8 cellular contexts compared by ENCODE assay signal in genomic region chr22:41286639-41287091, GRCh38. TPM values are rescaled to one million over a fixed set of nuclear protein-coding genes. Genes with fewer than 3 reads are reported as not detected.
DNase-seq lines count a peak whose midpoint lies in the region; ATAC-seq, FAIRE-seq and TF ChIP-seq lines count a peak whose summit lies in the region.

No MANE protein-coding gene starts in this region.

- H3K4me1 ChIP-seq in adrenal gland (replicated peaks in 1 of 2) (peaks cover 0 to 37% of the 10 kb centered on the region in 2 donors), kidney (ENCODE audit: control insufficient read depth in 1 of 2, insufficient read depth in 1 of 2, low read depth in 1 of 2, low read length in 2 of 2) (peaks cover 0 to 12% of the 10 kb centered on the region in 2 donors)

- H3K4me3 ChIP-seq in AG04450 (ENCODE audit: low read depth, low read length) = peak overlapping the region; percentile 61
- H3K4me3 ChIP-seq in SK-N-MC = peak overlapping the region; percentile 100
- peak overlapping the region in 3 of 4 donors; percentile 34 to 86 (median 72) for H3K4me3 ChIP-seq in adrenal gland
- H3K4me3 ChIP-seq in kidney (ENCODE audit: low read length in 2 of 2) = peak overlapping the region; percentile 81 to 89

- CTCF ChIA-PET in AG04450 (lab: Charles Lee) = interaction anchor here (0.6 to 0.7 kb wide), 2 partner anchors 15 to 365 kb away, joined by 3 read pairs; partner anchors contain the start of gene ZC3H7B

- TF ChIP-seq CTCF in AG04450 (IDR thresholded peaks at IDR 0.05; ENCODE audit: low read depth, low read length) (no peak), adrenal gland (IDR thresholded peaks at IDR 0.05) (no peak), kidney (IDR thresholded peaks at IDR 0.05; ENCODE audit: borderline replicate concordance, extremely low read depth, insufficient read depth) (no peak)

- H3K27me3 ChIP-seq in AG04450 (ENCODE audit: control insufficient read depth, insufficient read depth, low read length) (no peaks in the 10 kb centered on the region), adrenal gland (no peaks in the 10 kb centered on the region)

- H3K9me3 ChIP-seq in AG04450 (ENCODE audit: control insufficient read depth, insufficient read depth, low read length) (peaks cover 4% of the 10 kb centered on the region; the same call in 1 of the 2 replicates), SK-N-MC (ENCODE audit: low read depth, low read length) (no peaks in the 10 kb centered on the region), adrenal gland (replicated peaks in 1 of 3) (no peaks in the 10 kb centered on the region), kidney (ENCODE audit: control insufficient read depth in 1 of 2, low read length in 2 of 2) (no peaks in the 10 kb centered on the region)

- H3K36me3 ChIP-seq in SK-N-MC (ENCODE audit: insufficient read depth, low read length) = peaks cover 28% of the 10 kb centered on the region
- H3K36me3 ChIP-seq in adrenal gland (replicated peaks in 1 of 2) = peaks cover 0 to 8% of the 10 kb centered on the region in 2 donors
- peaks cover 0 to 7% of the 10 kb centered on the region in 2 donors for H3K36me3 ChIP-seq in kidney (ENCODE audit: control insufficient read depth in 1 of 2, insufficient read depth in 2 of 2, low read length in 2 of 2)

- POLR2A ChIA-PET in AG04450 (lab: Yijun Ruan, JAX) = interaction anchor here (0.6 to 2.1 kb wide), 9 partner anchors 15 to 572 kb away, joined by 3 to 16 read pairs (median 5); partner anchors contain the start of genes ACO2, PHF5A, TEF and TOB2

- intact Hi-C loops in adrenal gland (cut with DNase I) = no loop called here
- intact Hi-C loops in kidney (cut with DNase I) = no loop called here

- H3K27ac ChIP-seq in AG04450 (ENCODE audit: low read depth, low read length) = peak overlapping the region; percentile 53
- peak overlapping the region; percentile 87 for H3K27ac ChIP-seq in SK-N-MC
- H3K27ac ChIP-seq in adrenal gland = peak overlapping the region; percentile 80 to 98 (median 86)
- peak overlapping the region; percentile 92 to 93 for H3K27ac ChIP-seq in kidney (ENCODE audit: low read depth in 2 of 2, low read length in 2 of 2)

- WGBS in adrenal gland, 4 donors = 0 to 1% (median 0%) methylated on average over 15 of the region's 15 CpGs

- no peak for FAIRE-seq in kidney (lab: Jason Lieb, UNC)

- ATAC-seq in GM18873 (IDR thresholded peaks at IDR 0.05; ENCODE audit: low FRiP score, unreplicated experiment) (peak; percentile 16), HG03175 (IDR thresholded peaks at IDR 0.05; ENCODE audit: unreplicated experiment) (peak; percentile 21)

- no peak for TF ChIP-seq POLR2A in adrenal gland (IDR thresholded peaks at IDR 0.05)

- no peak for DNase-seq in AG04450 (ENCODE audit: low read depth, low spot score)
- DNase-seq in SK-N-MC (ENCODE audit: low read depth, low spot score) = peak; percentile 24
- DNase-seq in adrenal gland = peak in 5 of 7 donors; percentile 52 to 78 (median 57)
- no peak for DNase-seq in kidney
- DNase-seq in stimulated activated CD8-positive, alpha-beta memory T cell treated with anti-CD3 and anti-CD28 coated beads, Interleukin-12 subunit alpha, Interleukin-12 subunit beta, amount 100 ng/mL, for 1 hour (ENCODE audit: low read depth) = peak; percentile 15
- DNase-seq in central memory CD4-positive, alpha-beta T cell = no peak

- peak overlapping the region; percentile 79 for H3K9ac ChIP-seq in SK-N-MC (ENCODE audit: insufficient read length)
- H3K9ac ChIP-seq in kidney (ENCODE audit: low read length in 2 of 2) = peak overlapping the region; percentile 83 to 85

RNA-seq across cellular contexts. Expression of gene RANGAP1, which starts 0.7 kb away (rescaled TPM):
- polyA plus RNA-seq in AG04450 (2011; rRNA removed) (75.8 and 94.9 TPM in 2 replicates), adrenal gland (10 to 100 TPM; 57.4 to 91.9 (median 78.8) TPM), kidney (ENCODE audit: insufficient read depth, low read depth, low replicate concordance) (40.8 TPM)
- polyA minus RNA-seq in AG04450 (2011; rRNA and poly(A)+ RNA removed) = 89.5 and 115 TPM in 2 replicates
- total RNA-seq in adrenal gland (100 to 1,000 TPM in 1 of 8 donors, 10 to 100 TPM in 7; 63.6 to 134 (median 77.4) TPM), kidney (38.8 TPM)

RNA-seq across cellular contexts. Expression of gene ZC3H7B, which starts 14.7 kb away (rescaled TPM):
- 55.3 and 68.7 TPM in 2 replicates for polyA plus RNA-seq in AG04450 (2011; rRNA removed)
- 55.6 and 71.7 TPM in 2 replicates for polyA minus RNA-seq in AG04450 (2011; rRNA and poly(A)+ RNA removed)
- 100 to 1,000 TPM in 2 of 8 donors, 10 to 100 TPM in 6; 61.6 to 133 (median 83.3) TPM for total RNA-seq in adrenal gland
- polyA plus RNA-seq in adrenal gland = 10 to 100 TPM; 31.2 to 71.5 (median 33.1) TPM
- total RNA-seq in kidney = 68.6 TPM
- 28.3 TPM for polyA plus RNA-seq in kidney (ENCODE audit: insufficient read depth, low read depth, low replicate concordance)

RNA-seq across cellular contexts. Expression of gene CHADL, which starts 45.9 kb away (rescaled TPM):
- polyA plus RNA-seq in AG04450 (2011; rRNA removed) = 0.24 and 0.65 TPM in 2 replicates
- 0.22 and 0.23 TPM in 2 replicates for polyA minus RNA-seq in AG04450 (2011; rRNA and poly(A)+ RNA removed)
- total RNA-seq in adrenal gland = 10 to 100 TPM in 1 of 8 donors, 1 to 10 TPM in 7; 2.0 to 10.2 (median 3.4) TPM
- 10 to 100 TPM in 1 of 3 donors, 1 to 10 TPM in 1, under 1 TPM in 1; 0.15 to 21.9 (median 9.2) TPM for polyA plus RNA-seq in adrenal gland
- 2.7 TPM for total RNA-seq in kidney
- polyA plus RNA-seq in kidney (ENCODE audit: insufficient read depth, low read depth, low replicate concordance) = 4.8 TPM

Comparison
In these comparisons a context has a peak if more than half of its experiments do, and no peak if none do; other contexts are left out.
1. DNase-seq: peak in SK-N-MC (single experiment), adrenal gland (5 of 7) and stimulated activated CD8-positive, alpha-beta memory T cell treated with anti-CD3 and anti-CD28 coated beads, Interleukin-12 subunit alpha, Interleukin-12 subunit beta, amount 100 ng/mL, for 1 hour (single experiment); none in AG04450 (single experiment), kidney (single experiment) and central memory CD4-positive, alpha-beta T cell (single experiment).
2. Peak in every context shown above with its lines, with median percentiles within 50 percentile points of each other: H3K27ac ChIP-seq and H3K4me3 ChIP-seq.